9 cellular contexts compared by ENCODE assay signal in the genomic region with DNA sequence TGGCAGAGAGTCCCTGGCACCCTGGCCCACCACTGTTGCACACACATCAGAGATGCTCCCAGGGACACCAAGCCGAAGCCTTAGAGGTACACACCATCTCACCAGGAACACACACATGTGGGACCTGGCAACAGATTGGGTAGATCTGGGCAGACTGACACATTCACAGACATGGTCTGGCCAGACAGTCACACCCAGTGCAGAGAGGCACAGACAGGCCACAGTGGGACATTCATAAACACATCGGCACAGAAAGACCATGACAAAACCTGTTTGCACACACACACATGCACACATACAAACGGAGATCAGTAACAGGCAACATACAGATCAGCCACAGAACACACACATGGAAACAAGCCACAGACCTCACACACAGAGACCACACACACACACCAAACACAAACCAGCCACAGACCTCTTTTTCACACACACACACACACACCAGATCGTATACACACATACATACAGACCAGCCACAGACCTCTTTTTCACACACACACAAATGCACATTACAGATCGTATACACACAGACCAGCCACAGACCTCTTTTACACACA. TPM values are rescaled to one million over a fixed set of nuclear protein-coding genes. Genes with fewer than 3 reads are reported as not detected.
DNase-seq lines count a peak whose midpoint lies in the region; ATAC-seq and TF ChIP-seq lines count a peak whose summit lies in the region.
"Had no signal": no experiment of that assay in that cellular context is flagged by ENCODE, and none has a peak within 500 bp of the region (broad histone marks: within the 10 kb centered on the region; RNA-seq: fewer than 3 reads in every experiment).

No MANE protein-coding gene starts in this region.

- H3K9me3 Mint-ChIP-seq in mesothelial cell of epicardium = no peaks in the 10 kb centered on the region
- H3K9me3 Mint-ChIP-seq: naive B cell had no signal

- H2AFZ ChIP-seq in OCI-LY7 (ENCODE audit: low read length) = peak overlapping the region; percentile 47; the same call in 1 of the 2 replicates

- peak overlapping the region; percentile 19 for H3K9ac ChIP-seq in endocrine pancreas (ENCODE audit: control insufficient read depth, insufficient read depth, low read length)

- H3K27me3 Mint-ChIP-seq in mesothelial cell of epicardium (ENCODE audit: low read depth) = no peaks in the 10 kb centered on the region
- H3K27me3 Mint-ChIP-seq: naive B cell had no signal

- BruUV-seq in OCI-LY7 (replicated peaks; lab: Mats Ljungman, UMichigan) = no TSS peak

- H4K20me1 ChIP-seq in OCI-LY7 (ENCODE audit: insufficient read depth, low read length) = no peaks in the 10 kb centered on the region

- H3K9me2 ChIP-seq in OCI-LY7 (ENCODE audit: insufficient read depth, low read length) = no peaks in the 10 kb centered on the region

- H3K27me3 ChIP-seq in endocrine pancreas (ENCODE audit: control insufficient read depth, insufficient read depth, low read length) (no peaks in the 10 kb centered on the region), sigmoid colon (no peaks in the 10 kb centered on the region)

- WGBS in sigmoid colon, 2 donors = 39 to 41% methylated on average over 5 of the region's 5 CpGs

- no peak overlapping the region; the same call in 1 of the 2 replicates for H3K4me2 ChIP-seq in OCI-LY7 (ENCODE audit: low read length)

- H3K27ac ChIP-seq in OCI-LY7 (ENCODE audit: low read depth, low read length, poor library complexity, severe bottlenecking) = peak overlapping the region; percentile 27
- peak overlapping the region; percentile 97 to 100 (median 98) for H3K27ac ChIP-seq in sigmoid colon

- H3K36me3 ChIP-seq in OCI-LY7 (ENCODE audit: insufficient read depth, low read length) = no peaks in the 10 kb centered on the region
- no peaks in the 10 kb centered on the region for H3K36me3 ChIP-seq in endocrine pancreas (ENCODE audit: control insufficient read depth, insufficient read depth, low read length)
- H3K36me3 ChIP-seq in sigmoid colon = no peaks in the 10 kb centered on the region

- H3K9me3 ChIP-seq in OCI-LY7 (ENCODE audit: low read length) (no peaks in the 10 kb centered on the region), endocrine pancreas (ENCODE audit: control insufficient read depth, low read length) (no peaks in the 10 kb centered on the region), sigmoid colon (no peaks in the 10 kb centered on the region)

- H3K79me2 ChIP-seq in OCI-LY7 (ENCODE audit: insufficient read depth, low read depth, low read length) = no peaks in the 10 kb centered on the region

- TF ChIP-seq CTCF in OCI-LY7 (conservative IDR thresholded peaks at IDR 0.05; ENCODE audit: low read length) (no peak), sigmoid colon (IDR thresholded peaks at IDR 0.05) (no peak), mesothelial cell of epicardium (IDR thresholded peaks at IDR 0.05; ENCODE audit: unreplicated experiment) (no peak)

- H3K4me1 ChIP-seq in OCI-LY7 (ENCODE audit: insufficient read depth, low read length, poor library complexity, severe bottlenecking) = peaks cover 71% of the 10 kb centered on the region
- no peaks in the 10 kb centered on the region for H3K4me1 ChIP-seq in endocrine pancreas (ENCODE audit: control insufficient read depth, insufficient read depth, low read length)
- H3K4me1 ChIP-seq in sigmoid colon = peaks cover 0 to 63% (median 61%) of the 10 kb centered on the region in 4 donors

- no peaks in the 10 kb centered on the region for H3K36me3 Mint-ChIP-seq in mesothelial cell of epicardium
- H3K36me3 Mint-ChIP-seq: naive B cell had no signal

- H3K27ac Mint-ChIP-seq in mesothelial cell of epicardium = no peak overlapping the region
- H3K27ac Mint-ChIP-seq: naive B cell had no signal

- ATAC-seq in HG03457 (IDR thresholded peaks at IDR 0.05; ENCODE audit: unreplicated experiment) = no peak

- intact Hi-C loops in OCI-LY7 (cut with micrococcal nuclease; ENCODE audit: unreplicated experiment) (no loop called here), sigmoid colon (cut with DNase I) (no loop called here)

- H3K4me3 ChIP-seq in OCI-LY7 (ENCODE audit: low read depth, low read length, poor library complexity, severe bottlenecking) (no peak overlapping the region), endocrine pancreas (ENCODE audit: control insufficient read depth, insufficient read depth, low read length) (no peak overlapping the region), sigmoid colon (peak overlapping the region in 1 of 4 donors; percentile 2)

- POLR2A ChIA-PET in OCI-LY7 (lab: Charles Lee) = no interaction called here

- CTCF ChIA-PET in OCI-LY7 (lab: Charles Lee; ENCODE audit: unreplicated experiment) = no interaction called here

- peaks cover 23% of the 10 kb centered on the region for H3K4me1 Mint-ChIP-seq in mesothelial cell of epicardium

- H3K4me3 Mint-ChIP-seq in mesothelial cell of epicardium = no peak overlapping the region
- H3K4me3 Mint-ChIP-seq: naive B cell had no signal

- no peak for TF ChIP-seq EP300 in sigmoid colon (IDR thresholded peaks at IDR 0.05)

- DNase-seq in CMK (ENCODE audit: low read depth) (peak; percentile 80), OCI-LY7 (ENCODE audit: low spot score) (no peak), sigmoid colon (no peak), mesothelial cell of epicardium (ENCODE audit: low spot score in 2 of 2, unreplicated experiment in 2 of 2) (no peak), pons (ENCODE audit: low spot score) (no peak), NCI-H2227 treated with DMSO at 0.1 percent for 48 hours (lab: John Stamatoyannopoulos, UW) (no peak)
- DNase-seq: naive B cell had no signal

- TF ChIP-seq POLR2A in sigmoid colon (IDR thresholded peaks at IDR 0.05) = no peak

RNA-seq across cellular contexts. Expression of a gene that starts 6.3 kb away (rescaled TPM):
- 43.7 and 45.5 TPM in 2 replicates for total RNA-seq in OCI-LY7 (2014; rRNA removed; shearing (Covaris generic))
- total RNA-seq in OCI-LY7 (2022) (31.8 TPM in 2 replicates), sigmoid colon (1,000 to 10,000 TPM in 1 of 4 donors, 100 to 1,000 TPM in 3; 125 to 1,252 (median 504) TPM), mesothelial cell of epicardium (160 to 169 TPM (median 164 TPM) in 3 replicates)
- 100 to 1,000 TPM in 2 of 3 donors, 10 to 100 TPM in 1; 91.6 to 289 (median 249) TPM for polyA plus RNA-seq in sigmoid colon

RNA-seq across cellular contexts. Expression of a gene that starts 9.6 kb away (rescaled TPM):
- total RNA-seq in OCI-LY7 (2014; rRNA removed; shearing (Covaris generic)) = 7.4 and 9.1 TPM in 2 replicates
- total RNA-seq in OCI-LY7 (2022) = 28.8 and 29.4 TPM in 2 replicates
- total RNA-seq in sigmoid colon = 10 to 100 TPM; 10.2 to 37.9 (median 12.7) TPM
- 10 to 100 TPM; 36.0 to 80.4 (median 42.1) TPM for polyA plus RNA-seq in sigmoid colon
- 89.2 to 93.7 TPM (median 92.7 TPM) in 3 replicates for total RNA-seq in mesothelial cell of epicardium

RNA-seq across cellular contexts. Expression of a gene that starts 16.6 kb away (rescaled TPM):
- 344 and 399 TPM in 2 replicates for total RNA-seq in OCI-LY7 (2014; rRNA removed; shearing (Covaris generic))
- total RNA-seq in OCI-LY7 (2022) (345 and 357 TPM in 2 replicates), sigmoid colon (100 to 1,000 TPM; 248 to 312 (median 264) TPM), mesothelial cell of epicardium (361 to 381 TPM (median 380 TPM) in 3 replicates)
- 100 to 1,000 TPM; 277 to 379 (median 284) TPM for polyA plus RNA-seq in sigmoid colon

RNA-seq across cellular contexts. Expression of a gene that starts 16.9 kb away (rescaled TPM):
- not detected in 2 replicates for total RNA-seq in OCI-LY7 (2014; rRNA removed; shearing (Covaris generic))
- total RNA-seq in OCI-LY7 (2022) (42.7 and 42.8 TPM in 2 replicates), sigmoid colon (not detected), mesothelial cell of epicardium (8.4 to 11.4 TPM (median 8.8 TPM) in 3 replicates)
- polyA plus RNA-seq in sigmoid colon = 1 to 10 TPM in 2 of 3 donors, not detected in 1; 2.5 to 2.8 TPM

RNA-seq across cellular contexts. Expression of a gene that starts 21.4 kb away (rescaled TPM):
- total RNA-seq in OCI-LY7 (2014; rRNA removed; shearing (Covaris generic)) = 115 and 130 TPM in 2 replicates
- total RNA-seq in OCI-LY7 (2022) (86.0 and 90.5 TPM in 2 replicates), sigmoid colon (1 to 10 TPM; 1.9 to 3.7 (median 3.0) TPM), mesothelial cell of epicardium (17.5 to 22.7 TPM (median 19.8 TPM) in 3 replicates)
- 10 to 100 TPM in 1 of 3 donors, 1 to 10 TPM in 2; 6.2 to 22.1 (median 7.2) TPM for polyA plus RNA-seq in sigmoid colon
